In genomic region chr22:38681784-38682335, GRCh38 we compare ENCODE assay signal across 8 cellular contexts. TPM values are rescaled to one million over a fixed set of nuclear protein-coding genes. Genes with fewer than 3 reads are reported as not detected.
DNase-seq lines count a peak whose midpoint lies in the region; ATAC-seq and TF ChIP-seq lines count a peak whose summit lies in the region.

Gene TOMM22 (plus strand): TSS chr22:38681957. CDS start chr22:38681979, 22 bp downstream.

- peaks cover 25% of the 10 kb centered on the region for H3K4me1 Mint-ChIP-seq in chondrocyte (ENCODE audit: low read depth)

- DNase-seq in AG20443 (ENCODE audit: low spot score): peak; percentile 98
- DNase-seq in NCI-H446 treated with DMSO at 0.1 percent for 48 hours (lab: John Stamatoyannopoulos, UW): peak; percentile 78
- peak; percentile 72 for DNase-seq in activated CD4-positive, alpha-beta T cell treated with anti-CD3 and anti-CD28 coated beads for 1 hour
- DNase-seq in chondrocyte (ENCODE audit: low spot score): peak; percentile 96
- peak; percentile 87 for DNase-seq in kidney glomerular epithelial cell (lab: John Stamatoyannopoulos, UW)
- DNase-seq in stimulated activated CD4-positive, alpha-beta T cell treated with anti-CD3 and anti-CD28 coated beads, Interleukin-1b, Interleukin-23, amount 100 ng/mL, for 24 hours (ENCODE audit: low read depth in 4 of 4, low spot score in 1 of 4): peak; percentile 58 to 82 (median 70)

- no peaks in the 10 kb centered on the region for H3K9me3 Mint-ChIP-seq in chondrocyte (ENCODE audit: low read depth)

- peak; percentile 82 for TF ChIP-seq CTCF in chondrocyte (IDR thresholded peaks at IDR 0.05)

- H3K36me3 Mint-ChIP-seq in chondrocyte (ENCODE audit: low read depth): peaks cover 7% of the 10 kb centered on the region

- H3K4me3 Mint-ChIP-seq in chondrocyte (ENCODE audit: unreplicated experiment): peak within 1 kb of the TSS; percentile 99

- no peaks in the 10 kb centered on the region for H3K27me3 Mint-ChIP-seq in chondrocyte (ENCODE audit: low read depth)

- ATAC-seq in GM19023 (IDR thresholded peaks at IDR 0.05; ENCODE audit: unreplicated experiment): peak; percentile 96
- peak; percentile 90 for ATAC-seq in HG03196 (IDR thresholded peaks at IDR 0.05; ENCODE audit: unreplicated experiment)

- H3K27ac Mint-ChIP-seq in chondrocyte (ENCODE audit: unreplicated experiment): peak within 1 kb of the TSS; percentile 98

RNA-seq across cellular contexts. Expression of gene TOMM22, which starts in this region (rescaled TPM):
- total RNA-seq in chondrocyte: 44.8 to 54.1 TPM (median 47.7 TPM) in 3 replicates

Comparison
In these comparisons a context has a peak if more than half of its experiments do, and no peak if none do; other contexts are left out.
1. Peak in every context shown above with its lines: DNase-seq and ATAC-seq.